1 cellular context compared by ENCODE assay signal in the genomic region with DNA sequence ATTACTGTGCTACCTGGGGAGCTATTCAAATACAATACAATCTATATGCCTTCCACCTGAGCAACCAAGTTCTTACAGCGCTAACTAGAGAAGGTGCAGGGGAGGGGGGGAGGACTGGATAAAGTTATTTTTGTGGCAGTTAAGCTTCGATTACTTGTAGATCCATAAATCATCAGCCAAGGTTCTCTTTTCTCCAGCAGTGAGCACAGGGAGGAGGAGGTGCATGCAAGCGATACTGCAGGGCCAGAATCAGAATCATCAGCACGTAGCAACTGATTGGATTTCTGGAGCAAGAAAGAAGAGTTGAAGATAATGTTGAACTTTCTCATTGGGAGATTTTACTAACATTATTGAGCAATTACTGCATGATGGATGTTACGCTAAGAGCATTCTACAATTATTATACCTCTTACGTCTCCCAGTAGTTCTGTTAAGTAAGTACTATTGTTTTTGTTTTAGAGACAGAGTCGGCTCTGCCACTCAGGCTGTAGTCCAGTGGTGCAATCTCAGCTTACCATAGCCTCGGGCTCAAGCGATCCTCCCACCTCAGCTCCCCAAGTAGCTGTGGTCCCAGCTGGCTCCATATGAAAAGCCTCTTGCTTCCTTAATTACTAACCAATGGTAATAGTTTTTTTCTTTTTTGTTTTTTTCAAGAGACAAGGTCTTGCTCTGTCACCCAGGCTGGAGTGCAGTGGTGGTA.
A peak's percentile ranks its signal among the peaks of the same experiment; 100 is the strongest.
TF ChIP-seq lines count a peak whose summit lies in the region.

No MANE protein-coding gene starts in this region.

TF ChIP-seq in HEK293, 187 proteins besides CTCF, POLR2A, EP300 and RAD21 (continued from another document):
- TF ChIP-seq OSR2 (tag by site-specific recombination; IDR thresholded peaks at IDR 0.05) (peak; percentile 80), ZNF133 (tag by site-specific recombination; IDR thresholded peaks at IDR 0.05) (no peak), OVOL3 (tag by site-specific recombination; IDR thresholded peaks at IDR 0.05) (no peak), TRIM28 (IDR thresholded peaks at IDR 0.05; ENCODE audit: borderline replicate concordance, low read length) (peak; percentile 12; the same call in 1 of the 2 replicates), ZNF530 (tag by site-specific recombination; IDR thresholded peaks at IDR 0.05; ENCODE audit: low read depth) (no peak), HOXA7 (CRISPR knock-in tag; IDR thresholded peaks at IDR 0.05; ENCODE audit: borderline replicate concordance) (no peak), ZNF596 (tag by site-specific recombination; IDR thresholded peaks at IDR 0.05) (no peak), ZNF274 (IDR thresholded peaks at IDR 0.05; ENCODE audit: low read length) (no peak), ZNF274 (tag by site-specific recombination; IDR thresholded peaks at IDR 0.05; ENCODE audit: borderline replicate concordance) (no peak), ZSCAN4 (tag by site-specific recombination; IDR thresholded peaks at IDR 0.05) (no peak), GFI1B (tag by site-specific recombination; IDR thresholded peaks at IDR 0.05) (no peak), ZBTB20 (tag by site-specific recombination; IDR thresholded peaks at IDR 0.05) (0 out of 2 replicates have a peak, but pooled peaks have one; percentile 9), KLF9 (tag by site-specific recombination; IDR thresholded peaks at IDR 0.05; ENCODE audit: low read depth) (no peak), ZNF214 (tag by site-specific recombination; IDR thresholded peaks at IDR 0.05; ENCODE audit: borderline replicate concordance) (no peak), ZNF785 (tag by site-specific recombination; IDR thresholded peaks at IDR 0.05) (no peak), ZNF23 (tag by site-specific recombination; IDR thresholded peaks at IDR 0.05; ENCODE audit: borderline replicate concordance) (no peak), BCL11B (tag by site-specific recombination; IDR thresholded peaks at IDR 0.05; ENCODE audit: low read depth) (no peak), PRDM6 (tag by site-specific recombination; IDR thresholded peaks at IDR 0.05) (peak; percentile 47), ZEB2 (tag by site-specific recombination; IDR thresholded peaks at IDR 0.05) (no peak), IKZF3 (tag by site-specific recombination; IDR thresholded peaks at IDR 0.05) (no peak), SP2 (tag by site-specific recombination; IDR thresholded peaks at IDR 0.05) (no peak), PBX3 (CRISPR knock-in tag; IDR thresholded peaks at IDR 0.05) (no peak), ZNF654 (tag by site-specific recombination; IDR thresholded peaks at IDR 0.05; ENCODE audit: low read depth) (no peak)
- TF ChIP-seq, protein P1, sequence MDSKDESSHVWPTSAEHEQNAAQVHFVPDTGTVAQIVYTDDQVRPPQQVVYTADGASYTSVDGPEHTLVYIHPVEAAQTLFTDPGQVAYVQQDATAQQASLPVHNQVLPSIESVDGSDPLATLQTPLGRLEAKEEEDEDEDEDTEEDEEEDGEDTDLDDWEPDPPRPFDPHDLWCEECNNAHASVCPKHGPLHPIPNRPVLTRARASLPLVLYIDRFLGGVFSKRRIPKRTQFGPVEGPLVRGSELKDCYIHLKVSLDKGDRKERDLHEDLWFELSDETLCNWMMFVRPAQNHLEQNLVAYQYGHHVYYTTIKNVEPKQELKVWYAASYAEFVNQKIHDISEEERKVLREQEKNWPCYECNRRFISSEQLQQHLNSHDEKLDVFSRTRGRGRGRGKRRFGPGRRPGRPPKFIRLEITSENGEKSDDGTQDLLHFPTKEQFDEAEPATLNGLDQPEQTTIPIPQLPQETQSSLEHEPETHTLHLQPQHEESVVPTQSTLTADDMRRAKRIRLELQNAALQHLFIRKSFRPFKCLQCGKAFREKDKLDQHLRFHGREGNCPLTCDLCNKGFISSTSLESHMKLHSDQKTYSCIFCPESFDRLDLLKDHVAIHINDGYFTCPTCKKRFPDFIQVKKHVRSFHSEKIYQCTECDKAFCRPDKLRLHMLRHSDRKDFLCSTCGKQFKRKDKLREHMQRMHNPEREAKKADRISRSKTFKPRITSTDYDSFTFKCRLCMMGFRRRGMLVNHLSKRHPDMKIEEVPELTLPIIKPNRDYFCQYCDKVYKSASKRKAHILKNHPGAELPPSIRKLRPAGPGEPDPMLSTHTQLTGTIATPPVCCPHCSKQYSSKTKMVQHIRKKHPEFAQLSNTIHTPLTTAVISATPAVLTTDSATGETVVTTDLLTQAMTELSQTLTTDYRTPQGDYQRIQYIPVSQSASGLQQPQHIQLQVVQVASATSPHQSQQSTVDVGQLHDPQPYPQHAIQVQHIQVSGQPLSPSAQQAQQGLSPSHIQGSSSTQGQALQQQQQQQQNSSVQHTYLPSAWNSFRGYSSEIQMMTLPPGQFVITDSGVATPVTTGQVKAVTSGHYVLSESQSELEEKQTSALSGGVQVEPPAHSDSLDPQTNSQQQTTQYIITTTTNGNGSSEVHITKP (tag by site-specific recombination; IDR thresholded peaks at IDR 0.05) = 0 out of 2 replicates have a peak, but pooled peaks have one; percentile 22
- TF ChIP-seq, protein P2, sequence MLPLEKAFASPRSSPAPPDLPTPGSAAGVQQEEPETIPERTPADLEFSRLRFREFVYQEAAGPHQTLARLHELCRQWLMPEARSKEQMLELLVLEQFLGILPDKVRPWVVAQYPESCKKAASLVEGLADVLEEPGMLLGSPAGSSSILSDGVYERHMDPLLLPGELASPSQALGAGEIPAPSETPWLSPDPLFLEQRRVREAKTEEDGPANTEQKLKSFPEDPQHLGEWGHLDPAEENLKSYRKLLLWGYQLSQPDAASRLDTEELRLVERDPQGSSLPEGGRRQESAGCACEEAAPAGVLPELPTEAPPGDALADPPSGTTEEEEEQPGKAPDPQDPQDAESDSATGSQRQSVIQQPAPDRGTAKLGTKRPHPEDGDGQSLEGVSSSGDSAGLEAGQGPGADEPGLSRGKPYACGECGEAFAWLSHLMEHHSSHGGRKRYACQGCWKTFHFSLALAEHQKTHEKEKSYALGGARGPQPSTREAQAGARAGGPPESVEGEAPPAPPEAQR (tag by site-specific recombination; IDR thresholded peaks at IDR 0.05) = no peak
- TF ChIP-seq, protein P3, sequence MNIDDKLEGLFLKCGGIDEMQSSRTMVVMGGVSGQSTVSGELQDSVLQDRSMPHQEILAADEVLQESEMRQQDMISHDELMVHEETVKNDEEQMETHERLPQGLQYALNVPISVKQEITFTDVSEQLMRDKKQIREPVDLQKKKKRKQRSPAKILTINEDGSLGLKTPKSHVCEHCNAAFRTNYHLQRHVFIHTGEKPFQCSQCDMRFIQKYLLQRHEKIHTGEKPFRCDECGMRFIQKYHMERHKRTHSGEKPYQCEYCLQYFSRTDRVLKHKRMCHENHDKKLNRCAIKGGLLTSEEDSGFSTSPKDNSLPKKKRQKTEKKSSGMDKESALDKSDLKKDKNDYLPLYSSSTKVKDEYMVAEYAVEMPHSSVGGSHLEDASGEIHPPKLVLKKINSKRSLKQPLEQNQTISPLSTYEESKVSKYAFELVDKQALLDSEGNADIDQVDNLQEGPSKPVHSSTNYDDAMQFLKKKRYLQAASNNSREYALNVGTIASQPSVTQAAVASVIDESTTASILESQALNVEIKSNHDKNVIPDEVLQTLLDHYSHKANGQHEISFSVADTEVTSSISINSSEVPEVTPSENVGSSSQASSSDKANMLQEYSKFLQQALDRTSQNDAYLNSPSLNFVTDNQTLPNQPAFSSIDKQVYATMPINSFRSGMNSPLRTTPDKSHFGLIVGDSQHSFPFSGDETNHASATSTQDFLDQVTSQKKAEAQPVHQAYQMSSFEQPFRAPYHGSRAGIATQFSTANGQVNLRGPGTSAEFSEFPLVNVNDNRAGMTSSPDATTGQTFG (tag by site-specific recombination; IDR thresholded peaks at IDR 0.05; ENCODE audit: borderline replicate concordance) = no peak
